Comparison of ENCODE assay signal across 8 cellular contexts in genomic region chr2:12106440-12107080, GRCh38.
A peak's percentile ranks its signal among the peaks of the same experiment; 100 is the strongest.
DNase-seq lines count a peak whose midpoint lies in the region; ATAC-seq and TF ChIP-seq lines count a peak whose summit lies in the region.

No MANE protein-coding gene starts in this region.

- no peak overlapping the region for H3K4me3 Mint-ChIP-seq in natural killer cell treated with Interleukin-12 subunit alpha and Interleukin-12 subunit beta and Interleukin-15 and Interleukin-18, amount 100 ng/mL, for 72 hours
- no peak overlapping the region for H3K4me3 Mint-ChIP-seq in natural killer cell

- intact Hi-C loops in natural killer cell (cut with micrococcal nuclease), result no loop called here
- intact Hi-C loops in esophagus squamous epithelium (cut with DNase I), result no loop called here

- H3K27me3 ChIP-seq in esophagus squamous epithelium, result no peaks in the 10 kb centered on the region

- H3K27ac Mint-ChIP-seq in natural killer cell treated with Interleukin-12 subunit alpha and Interleukin-12 subunit beta and Interleukin-15 and Interleukin-18, amount 100 ng/mL, for 72 hours, result no peak overlapping the region
- H3K27ac Mint-ChIP-seq in natural killer cell, result no peak overlapping the region

- H3K36me3 ChIP-seq in esophagus squamous epithelium, result no peaks in the 10 kb centered on the region

- H3K27me3 Mint-ChIP-seq in natural killer cell treated with Interleukin-12 subunit alpha and Interleukin-12 subunit beta and Interleukin-15 and Interleukin-18, amount 100 ng/mL, for 72 hours, result peaks cover 10 to 14% of the 10 kb centered on the region in 2 donors
- H3K27me3 Mint-ChIP-seq in natural killer cell (ENCODE audit: low read depth in 2 of 2), result peaks cover 0 to 10% of the 10 kb centered on the region in 2 donors

- peaks cover 23 to 28% of the 10 kb centered on the region in 2 donors for H3K4me1 Mint-ChIP-seq in natural killer cell treated with Interleukin-12 subunit alpha and Interleukin-12 subunit beta and Interleukin-15 and Interleukin-18, amount 100 ng/mL, for 72 hours (ENCODE audit: low read depth in 2 of 2)
- peaks cover 25 to 33% of the 10 kb centered on the region in 2 donors for H3K4me1 Mint-ChIP-seq in natural killer cell

- no peak for TF ChIP-seq POLR2A in esophagus squamous epithelium (IDR thresholded peaks at IDR 0.05)

- peaks cover 6% of the 10 kb centered on the region for H3K36me3 Mint-ChIP-seq in natural killer cell treated with Interleukin-12 subunit alpha and Interleukin-12 subunit beta and Interleukin-15 and Interleukin-18, amount 100 ng/mL, for 72 hours
- H3K36me3 Mint-ChIP-seq in natural killer cell, result no peaks in the 10 kb centered on the region

- WGBS in esophagus squamous epithelium, 2 donors, result 46 to 59% methylated on average over 9 to 11 of the region's 11 CpGs

- peaks cover 0 to 5% (median 0%) of the 10 kb centered on the region in 3 donors for H3K4me1 ChIP-seq in esophagus squamous epithelium

- peak; percentile 73 to 88 for ATAC-seq in natural killer cell treated with Interleukin-12 subunit alpha and Interleukin-12 subunit beta and Interleukin-15 and Interleukin-18, amount 100 ng/mL, for 72 hours
- ATAC-seq in natural killer cell, result no peak
- ATAC-seq in SK-N-SH treated with all-trans-retinoic acid at 6 μM for 48 hours, result peak; percentile 98
- ATAC-seq in GM19328 (IDR thresholded peaks at IDR 0.05; ENCODE audit: unreplicated experiment), result no peak

- H3K27ac ChIP-seq in esophagus squamous epithelium, result no peak overlapping the region

- H3K4me3 ChIP-seq in esophagus squamous epithelium, result no peak overlapping the region

- no peak for DNase-seq in natural killer cell treated with Interleukin-12 subunit alpha and Interleukin-12 subunit beta and Interleukin-15 and Interleukin-18, amount 100 ng/mL, for 72 hours (ENCODE audit: low spot score)
- DNase-seq in natural killer cell (no peak), foreskin melanocyte (peak; percentile 46), esophagus squamous epithelium (lab: John Stamatoyannopoulos, UW) (no peak), NCI-H1417 treated with DMSO at 0.1 percent for 48 hours (lab: John Stamatoyannopoulos, UW) (no peak)
- DNase-seq in stimulated activated CD8-positive, alpha-beta memory T cell treated with anti-CD3 and anti-CD28 coated beads, Interleukin-2, amount 100 ng/mL, for 48 hours (ENCODE audit: low read depth in 2 of 2), result peak; percentile 27 to 36

- no peaks in the 10 kb centered on the region for H3K9me3 Mint-ChIP-seq in natural killer cell treated with Interleukin-12 subunit alpha and Interleukin-12 subunit beta and Interleukin-15 and Interleukin-18, amount 100 ng/mL, for 72 hours
- H3K9me3 Mint-ChIP-seq in natural killer cell, result no peaks in the 10 kb centered on the region

- TF ChIP-seq CTCF in natural killer cell (IDR thresholded peaks at IDR 0.05) (no peak), esophagus squamous epithelium (IDR thresholded peaks at IDR 0.05) (no peak)

- H3K9me3 ChIP-seq in esophagus squamous epithelium, result no peaks in the 10 kb centered on the region

TF ChIP-seq in SK-N-SH treated with all-trans-retinoic acid at 6 μM for 48 hours, 23 proteins besides CTCF, POLR2A, EP300 and RAD21:
- TF ChIP-seq ZFP30 (CRISPR knock-in tag; IDR thresholded peaks at IDR 0.05), result no peak

Comparison
In these comparisons a context has a peak if more than half of its experiments do, and no peak if none do; other contexts are left out.
1. ATAC-seq: peak in natural killer cell treated with Interleukin-12 subunit alpha and Interleukin-12 subunit beta and Interleukin-15 and Interleukin-18, amount 100 ng/mL, for 72 hours (2 of 2) and SK-N-SH treated with all-trans-retinoic acid at 6 μM for 48 hours (single experiment); none in natural killer cell (0 of 3) and GM19328 (single experiment).
2. DNase-seq: peak in foreskin melanocyte (single experiment) and stimulated activated CD8-positive, alpha-beta memory T cell treated with anti-CD3 and anti-CD28 coated beads, Interleukin-2, amount 100 ng/mL, for 48 hours (2 of 2); none in natural killer cell treated with Interleukin-12 subunit alpha and Interleukin-12 subunit beta and Interleukin-15 and Interleukin-18, amount 100 ng/mL, for 72 hours (single experiment), natural killer cell (single experiment), esophagus squamous epithelium (single experiment) and NCI-H1417 treated with DMSO at 0.1 percent for 48 hours (single experiment).